Comparison of ENCODE assay signal across 8 cellular contexts in the genomic region with DNA sequence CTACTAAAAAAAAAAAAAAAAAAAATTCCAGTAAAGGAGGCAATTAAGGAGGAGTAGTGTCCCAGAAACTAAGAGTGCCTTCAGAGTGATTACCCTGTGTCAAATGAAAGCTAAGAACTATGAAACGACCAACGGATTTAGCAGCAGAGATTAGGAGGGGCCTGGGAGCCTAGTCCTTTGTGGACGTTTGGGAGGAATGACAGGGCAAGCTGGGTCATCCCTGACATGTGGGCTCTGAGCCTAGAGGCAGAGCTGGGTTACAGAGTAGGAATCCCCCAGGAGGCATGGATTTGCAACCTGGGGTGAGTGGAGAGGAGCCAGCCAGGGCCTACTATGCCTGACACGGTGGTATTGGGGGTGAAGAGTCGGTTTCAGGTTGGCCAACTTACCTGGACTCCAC. TPM values are rescaled to one million over a fixed set of nuclear protein-coding genes. Genes with fewer than 3 reads are reported as not detected.
"Had no signal": no experiment of that assay in that cellular context is flagged by ENCODE, and none has a peak within 500 bp of the region (broad histone marks: within the 10 kb centered on the region; RNA-seq: fewer than 3 reads in every experiment).

No MANE protein-coding gene starts in this region.

- DNase-seq: NCI-H1417 treated with DMSO at 0.1 percent for 48 hours, SHP77 treated with DMSO at 0.1 percent for 48 hours had no signal

- H3K27ac ChIP-seq: RWPE1, SJCRH30 had no signal

- H3K4me3 ChIP-seq: MG63, SJCRH30 had no signal

- H3K9me3 ChIP-seq: MG63, SJCRH30 had no signal

- H3K4me1 ChIP-seq: SJCRH30 had no signal

RNA-seq across cellular contexts. Expression of gene ARID3C, which starts 4.3 kb away (rescaled TPM):
- total RNA-seq: HT-29, NCI-H460, PC-3, SJCRH30 had no signal
